ENCODE assay signal across 13 cellular contexts in genomic region chr10:21402606-21403083, GRCh38.
DNase-seq lines count a peak whose midpoint lies in the region; ATAC-seq, FAIRE-seq and TF ChIP-seq lines count a peak whose summit lies in the region.
"Had no signal": no experiment of that assay in that cellular context is flagged by ENCODE, and none has a peak within 500 bp of the region (broad histone marks: within the 10 kb centered on the region; RNA-seq: fewer than 3 reads in every experiment).

No MANE protein-coding gene starts in this region.

- WGBS in adrenal gland, 4 donors = 60 to 77% (median 63%) methylated on average over 4 of the region's 4 CpGs

- H3K9ac ChIP-seq in kidney (ENCODE audit: low read length in 2 of 2) = no peak overlapping the region
- H3K9ac ChIP-seq: neural progenitor cell had no signal

- TF ChIP-seq CTCF in HEK293 (tag by site-specific recombination; IDR thresholded peaks at IDR 0.05) = no peak
- no peak for TF ChIP-seq CTCF in astrocyte of the spinal cord (IDR thresholded peaks at IDR 0.05; ENCODE audit: low read depth, low read length)
- no peak for TF ChIP-seq CTCF in kidney (IDR thresholded peaks at IDR 0.05; ENCODE audit: borderline replicate concordance, extremely low read depth, insufficient read depth)
- no peak for TF ChIP-seq CTCF in adrenal gland (IDR thresholded peaks at IDR 0.05)

- TF ChIP-seq POLR2A in adrenal gland (IDR thresholded peaks at IDR 0.05) = no peak

- no peak for FAIRE-seq in kidney (lab: Jason Lieb, UNC)

- ATAC-seq in HG03135 (IDR thresholded peaks at IDR 0.05; ENCODE audit: unreplicated experiment) = no peak

- POLR2A ChIA-PET in HEK293 (lab: Yijun Ruan, JAX) = no interaction called here

- DNase-seq in AG08395 (ENCODE audit: low spot score) (peak; percentile 20), astrocyte of the spinal cord (ENCODE audit: low read depth, low spot score) (peak; percentile 53), kidney (no peak), putamen (ENCODE audit: low spot score) (no peak), NCI-H748 (lab: John Stamatoyannopoulos, UW; ENCODE audit: unreplicated experiment) (no peak), adrenal gland (no peak)
- DNase-seq: aorta; C1 segment of cervical spinal cord; erythroblast; stimulated activated CD4-positive, alpha-beta T cell treated with anti-CD3 and anti-CD28 coated beads, Interleukin-15, amount 100 ng/mL, for 24 hours had no signal

- in situ Hi-C loops in astrocyte of the spinal cord (cut with HindIII; ENCODE audit: low sequenced_read_pairs) = no loop called here

- H3K4me3 ChIP-seq in HEK293 (ENCODE audit: low read depth, low read length) (no peak overlapping the region), astrocyte of the spinal cord (ENCODE audit: low read depth, low read length) (no peak overlapping the region), kidney (ENCODE audit: low read length in 2 of 2) (no peak overlapping the region), adrenal gland (no peak overlapping the region)
- H3K4me3 ChIP-seq: neural progenitor cell had no signal

- CTCF ChIA-PET in HEK293 (lab: Yijun Ruan, JAX) = no interaction called here

- no peaks in the 10 kb centered on the region for H3K36me3 ChIP-seq in HEK293 (ENCODE audit: control insufficient read depth in 2 of 2, insufficient read depth in 1 of 2, low read length in 2 of 2)
- H3K36me3 ChIP-seq in kidney (ENCODE audit: control insufficient read depth in 1 of 2, insufficient read depth in 2 of 2, low read length in 2 of 2) = no peaks in the 10 kb centered on the region
- no peaks in the 10 kb centered on the region for H3K36me3 ChIP-seq in adrenal gland (replicated peaks in 1 of 2)
- H3K36me3 ChIP-seq: neural progenitor cell had no signal

- H3K27me3 ChIP-seq in adrenal gland = no peaks in the 10 kb centered on the region
- H3K27me3 ChIP-seq: neural progenitor cell had no signal

- H3K27ac ChIP-seq in HEK293 (ENCODE audit: extremely low read depth, low read depth, low read length) = peak overlapping the region; percentile 52
- H3K27ac ChIP-seq in kidney (ENCODE audit: low read depth in 2 of 2, low read length in 2 of 2) = peak overlapping the region; percentile 29 to 65
- no peak overlapping the region for H3K27ac ChIP-seq in adrenal gland
- H3K27ac ChIP-seq: neural progenitor cell had no signal

- intact Hi-C loops in kidney (cut with DNase I) = no loop called here
- intact Hi-C loops in adrenal gland (cut with DNase I) = no loop called here

- H3K9me3 ChIP-seq in HEK293 (ENCODE audit: control insufficient read depth, insufficient read depth, low read depth, low read length) (no peaks in the 10 kb centered on the region), kidney (ENCODE audit: control insufficient read depth in 1 of 2, low read length in 2 of 2) (no peaks in the 10 kb centered on the region), adrenal gland (replicated peaks in 1 of 3) (no peaks in the 10 kb centered on the region)

- H3K4me1 ChIP-seq in HEK293 (ENCODE audit: control insufficient read depth, insufficient read depth, low read length) (peaks cover 34% of the 10 kb centered on the region), kidney (ENCODE audit: control insufficient read depth in 1 of 2, insufficient read depth in 1 of 2, low read depth in 1 of 2, low read length in 2 of 2) (no peaks in the 10 kb centered on the region), adrenal gland (replicated peaks in 1 of 2) (no peaks in the 10 kb centered on the region)

TF ChIP-seq in HEK293, 187 proteins besides CTCF, POLR2A, EP300 and RAD21 (continues in another document):
- TF ChIP-seq ZNF776 (tag by site-specific recombination; IDR thresholded peaks at IDR 0.05; ENCODE audit: borderline replicate concordance) (no peak), ZNF366 (tag by site-specific recombination; conservative IDR thresholded peaks at IDR 0.05) (peak; percentile 55), ZBTB1 (tag by site-specific recombination; IDR thresholded peaks at IDR 0.05) (no peak), ZXDB (tag by site-specific recombination; IDR thresholded peaks at IDR 0.05) (0 out of 2 replicates have a peak, but pooled peaks have one; percentile 19), ZFP37 (tag by site-specific recombination; IDR thresholded peaks at IDR 0.05) (no peak), KLF10 (tag by site-specific recombination; IDR thresholded peaks at IDR 0.05) (no peak), ZNF830 (tag by site-specific recombination; IDR thresholded peaks at IDR 0.05; ENCODE audit: low read depth) (no peak), ZNF138 (tag by site-specific recombination; IDR thresholded peaks at IDR 0.05; ENCODE audit: borderline replicate concordance) (no peak), ZNF843 (tag by site-specific recombination; IDR thresholded peaks at IDR 0.05) (no peak), ZNF510 (tag by site-specific recombination; IDR thresholded peaks at IDR 0.05; ENCODE audit: insufficient replicate concordance) (no peak), KLF16 (tag by site-specific recombination; IDR thresholded peaks at IDR 0.05) (no peak), ZNF521 (tag by site-specific recombination; IDR thresholded peaks at IDR 0.05) (no peak), ZNF626 (tag by site-specific recombination; IDR thresholded peaks at IDR 0.05) (no peak), ZNF169 (tag by site-specific recombination; IDR thresholded peaks at IDR 0.05) (no peak), HOXA7 (CRISPR knock-in tag; IDR thresholded peaks at IDR 0.05; ENCODE audit: borderline replicate concordance) (no peak), ZNF146 (tag by site-specific recombination; IDR thresholded peaks at IDR 0.05) (no peak)
- TF ChIP-seq, protein P1, sequence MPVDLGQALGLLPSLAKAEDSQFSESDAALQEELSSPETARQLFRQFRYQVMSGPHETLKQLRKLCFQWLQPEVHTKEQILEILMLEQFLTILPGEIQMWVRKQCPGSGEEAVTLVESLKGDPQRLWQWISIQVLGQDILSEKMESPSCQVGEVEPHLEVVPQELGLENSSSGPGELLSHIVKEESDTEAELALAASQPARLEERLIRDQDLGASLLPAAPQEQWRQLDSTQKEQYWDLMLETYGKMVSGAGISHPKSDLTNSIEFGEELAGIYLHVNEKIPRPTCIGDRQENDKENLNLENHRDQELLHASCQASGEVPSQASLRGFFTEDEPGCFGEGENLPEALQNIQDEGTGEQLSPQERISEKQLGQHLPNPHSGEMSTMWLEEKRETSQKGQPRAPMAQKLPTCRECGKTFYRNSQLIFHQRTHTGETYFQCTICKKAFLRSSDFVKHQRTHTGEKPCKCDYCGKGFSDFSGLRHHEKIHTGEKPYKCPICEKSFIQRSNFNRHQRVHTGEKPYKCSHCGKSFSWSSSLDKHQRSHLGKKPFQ (tag by site-specific recombination; IDR thresholded peaks at IDR 0.05) = no peak
- TF ChIP-seq, protein P2, sequence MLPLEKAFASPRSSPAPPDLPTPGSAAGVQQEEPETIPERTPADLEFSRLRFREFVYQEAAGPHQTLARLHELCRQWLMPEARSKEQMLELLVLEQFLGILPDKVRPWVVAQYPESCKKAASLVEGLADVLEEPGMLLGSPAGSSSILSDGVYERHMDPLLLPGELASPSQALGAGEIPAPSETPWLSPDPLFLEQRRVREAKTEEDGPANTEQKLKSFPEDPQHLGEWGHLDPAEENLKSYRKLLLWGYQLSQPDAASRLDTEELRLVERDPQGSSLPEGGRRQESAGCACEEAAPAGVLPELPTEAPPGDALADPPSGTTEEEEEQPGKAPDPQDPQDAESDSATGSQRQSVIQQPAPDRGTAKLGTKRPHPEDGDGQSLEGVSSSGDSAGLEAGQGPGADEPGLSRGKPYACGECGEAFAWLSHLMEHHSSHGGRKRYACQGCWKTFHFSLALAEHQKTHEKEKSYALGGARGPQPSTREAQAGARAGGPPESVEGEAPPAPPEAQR (tag by site-specific recombination; IDR thresholded peaks at IDR 0.05) = no peak
- TF ChIP-seq, protein P3, sequence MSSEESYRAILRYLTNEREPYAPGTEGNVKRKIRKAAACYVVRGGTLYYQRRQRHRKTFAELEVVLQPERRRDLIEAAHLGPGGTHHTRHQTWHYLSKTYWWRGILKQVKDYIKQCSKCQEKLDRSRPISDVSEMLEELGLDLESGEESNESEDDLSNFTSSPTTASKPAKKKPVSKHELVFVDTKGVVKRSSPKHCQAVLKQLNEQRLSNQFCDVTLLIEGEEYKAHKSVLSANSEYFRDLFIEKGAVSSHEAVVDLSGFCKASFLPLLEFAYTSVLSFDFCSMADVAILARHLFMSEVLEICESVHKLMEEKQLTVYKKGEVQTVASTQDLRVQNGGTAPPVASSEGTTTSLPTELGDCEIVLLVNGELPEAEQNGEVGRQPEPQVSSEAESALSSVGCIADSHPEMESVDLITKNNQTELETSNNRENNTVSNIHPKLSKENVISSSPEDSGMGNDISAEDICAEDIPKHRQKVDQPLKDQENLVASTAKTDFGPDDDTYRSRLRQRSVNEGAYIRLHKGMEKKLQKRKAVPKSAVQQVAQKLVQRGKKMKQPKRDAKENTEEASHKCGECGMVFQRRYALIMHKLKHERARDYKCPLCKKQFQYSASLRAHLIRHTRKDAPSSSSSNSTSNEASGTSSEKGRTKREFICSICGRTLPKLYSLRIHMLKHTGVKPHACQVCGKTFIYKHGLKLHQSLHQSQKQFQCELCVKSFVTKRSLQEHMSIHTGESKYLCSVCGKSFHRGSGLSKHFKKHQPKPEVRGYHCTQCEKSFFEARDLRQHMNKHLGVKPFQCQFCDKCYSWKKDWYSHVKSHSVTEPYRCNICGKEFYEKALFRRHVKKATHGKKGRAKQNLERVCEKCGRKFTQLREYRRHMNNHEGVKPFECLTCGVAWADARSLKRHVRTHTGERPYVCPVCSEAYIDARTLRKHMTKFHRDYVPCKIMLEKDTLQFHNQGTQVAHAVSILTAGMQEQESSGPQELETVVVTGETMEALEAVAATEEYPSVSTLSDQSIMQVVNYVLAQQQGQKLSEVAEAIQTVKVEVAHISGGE (tag by site-specific recombination; conservative IDR thresholded peaks at IDR 0.05; ENCODE audit: low read depth) = no peak

Comparison
In these comparisons a context has a peak if more than half of its experiments do, and no peak if none do; other contexts are left out.
1. DNase-seq: peak in AG08395 (single experiment) and astrocyte of the spinal cord (single experiment); none in kidney (single experiment), putamen (single experiment), NCI-H748 (single experiment) and adrenal gland (0 of 7).
2. H3K27ac ChIP-seq: peak in HEK293 (single experiment) and kidney (2 of 2); none in adrenal gland (0 of 5).